22 cellular contexts compared by ENCODE assay signal in the genomic region with DNA sequence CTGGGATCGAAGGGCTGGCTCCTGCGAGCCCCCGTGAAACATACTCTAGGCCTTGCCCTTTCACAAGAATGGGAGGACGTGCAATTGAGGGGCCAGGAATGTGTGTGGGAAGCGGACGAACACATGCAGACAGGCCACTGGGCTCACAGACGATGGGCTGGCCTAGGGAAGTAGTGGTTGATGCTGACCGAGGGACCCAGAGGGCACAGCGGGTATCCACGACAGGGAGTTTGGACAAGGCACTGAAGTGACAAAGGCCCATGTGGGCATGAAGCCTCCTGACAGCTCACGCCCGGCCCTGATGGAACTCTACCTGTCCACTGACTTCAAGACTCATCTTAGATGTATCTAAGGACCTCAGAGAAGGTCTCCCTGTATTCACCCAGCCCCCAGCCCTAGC. TPM values are rescaled to one million over a fixed set of nuclear protein-coding genes. Genes with fewer than 3 reads are reported as not detected.
A peak's percentile ranks its signal among the peaks of the same experiment; 100 is the strongest.
DNase-seq lines count a peak whose midpoint lies in the region; ATAC-seq, FAIRE-seq and TF ChIP-seq lines count a peak whose summit lies in the region.
"Had no signal": no experiment of that assay in that cellular context is flagged by ENCODE, and none has a peak within 500 bp of the region (broad histone marks: within the 10 kb centered on the region; RNA-seq: fewer than 3 reads in every experiment).

No MANE protein-coding gene starts in this region.

- no peak overlapping the region for H3K27ac ChIP-seq in SK-N-SH (ENCODE audit: low read depth in 2 of 2, low read length in 1 of 2)
- no peak overlapping the region for H3K27ac ChIP-seq in RWPE2 (ENCODE audit: poor library complexity, severe bottlenecking)
- H3K27ac ChIP-seq in kidney (ENCODE audit: low read depth in 2 of 2, low read length in 2 of 2): no peak overlapping the region
- H3K27ac ChIP-seq: 22Rv1; BLaER1 treated with 17β-estradiol and CSF1 and Interleukin-3, amounts not matched to agents 10 nM and 100 nM; esophagus muscularis mucosa; neutrophil; WERI-Rb-1 had no signal

- no peak overlapping the region for H3K4me3 Mint-ChIP-seq in stimulated activated naive B cell treated with anti-CD40 and anti-IgM and Interleukin-4, amounts not matched to agents 10 μg/mL and 1 μg/mL and 100 μg/mL, for 72 hours

- TF ChIP-seq RAD21 in SK-N-SH (IDR thresholded peaks at IDR 0.05; ENCODE audit: low read length): no peak

- H3K36me3 Mint-ChIP-seq in stimulated activated naive B cell treated with anti-CD40 and anti-IgM and Interleukin-4, amounts not matched to agents 10 μg/mL and 1 μg/mL and 100 μg/mL, for 72 hours: peaks cover 43 to 62% of the 10 kb centered on the region in 2 donors

- no peak overlapping the region for H2AFZ ChIP-seq in SK-N-SH (ENCODE audit: low read depth)

- H3K27ac Mint-ChIP-seq in stimulated activated naive B cell treated with anti-CD40 and anti-IgM and Interleukin-4, amounts not matched to agents 10 μg/mL and 1 μg/mL and 100 μg/mL, for 72 hours: peak overlapping the region; percentile 25

- H3K4me1 Mint-ChIP-seq in stimulated activated naive B cell treated with anti-CD40 and anti-IgM and Interleukin-4, amounts not matched to agents 10 μg/mL and 1 μg/mL and 100 μg/mL, for 72 hours: no peaks in the 10 kb centered on the region

- no peaks in the 10 kb centered on the region for H4K20me1 ChIP-seq in SK-N-SH (ENCODE audit: insufficient read depth)

- intact Hi-C loops in kidney (cut with DNase I): no loop called here

- H3K9me3 Mint-ChIP-seq in stimulated activated naive B cell treated with anti-CD40 and anti-IgM and Interleukin-4, amounts not matched to agents 10 μg/mL and 1 μg/mL and 100 μg/mL, for 72 hours: no peaks in the 10 kb centered on the region

- 96% methylated on average over 11 of the region's 12 CpGs for WGBS in SK-N-SH (ENCODE audit: low lambda C conversion rate)

- H3K9ac ChIP-seq in SK-N-SH (no peak overlapping the region), kidney (ENCODE audit: low read length in 2 of 2) (no peak overlapping the region)
- H3K9ac ChIP-seq: BLaER1 treated with 17β-estradiol and CSF1 and Interleukin-3, amounts not matched to agents 10 nM and 100 nM had no signal

- POLR2A ChIA-PET in SK-N-SH (lab: Yijun Ruan, JAX): no interaction called here

- H3K27me3 ChIP-seq in SK-N-SH (ENCODE audit: insufficient read depth): no peaks in the 10 kb centered on the region
- no peaks in the 10 kb centered on the region for H3K27me3 ChIP-seq in RWPE2 (ENCODE audit: insufficient read depth, poor library complexity, severe bottlenecking)
- H3K27me3 ChIP-seq: BLaER1 treated with 17β-estradiol and CSF1 and Interleukin-3, amounts not matched to agents 10 nM and 100 nM; esophagus muscularis mucosa; MG63; neutrophil; tibial nerve had no signal

- TF ChIP-seq EP300 in SK-N-SH (IDR thresholded peaks at IDR 0.05; ENCODE audit: borderline replicate concordance in 1 of 2, low read depth in 1 of 2, low read length in 1 of 2): no peak

- peaks cover 48 to 96% of the 10 kb centered on the region in 2 experiments for H3K36me3 ChIP-seq in SK-N-SH (replicated peaks in 1 of 2; ENCODE audit: control insufficient read depth in 1 of 2, insufficient read depth in 2 of 2, low read length in 1 of 2)
- H3K36me3 ChIP-seq in RWPE2 (ENCODE audit: low read depth): peaks cover 98% of the 10 kb centered on the region
- peaks cover 75 to 78% of the 10 kb centered on the region in 2 donors for H3K36me3 ChIP-seq in kidney (ENCODE audit: control insufficient read depth in 1 of 2, insufficient read depth in 2 of 2, low read length in 2 of 2)

- H3K9me3 ChIP-seq in SK-N-SH (no peaks in the 10 kb centered on the region), RWPE2 (ENCODE audit: severe bottlenecking) (no peaks in the 10 kb centered on the region), kidney (ENCODE audit: control insufficient read depth in 1 of 2, low read length in 2 of 2) (no peaks in the 10 kb centered on the region)
- H3K9me3 ChIP-seq: BLaER1 treated with 17β-estradiol and CSF1 and Interleukin-3, amounts not matched to agents 10 nM and 100 nM; esophagus muscularis mucosa; MG63; neutrophil; tibial nerve had no signal

- CTCF ChIA-PET in SK-N-SH (lab: Yijun Ruan, JAX): no interaction called here

- no peaks in the 10 kb centered on the region for H3K79me2 ChIP-seq in SK-N-SH (ENCODE audit: insufficient read depth)

- no peaks in the 10 kb centered on the region; a peak in 1 of 4 replicates for H3K4me1 ChIP-seq in SK-N-SH (ENCODE audit: control insufficient read depth in 1 of 2, insufficient read depth in 2 of 2, low read depth in 1 of 2, low read length in 1 of 2)
- no peaks in the 10 kb centered on the region for H3K4me1 ChIP-seq in RWPE2 (ENCODE audit: insufficient read depth, poor library complexity, severe bottlenecking)
- peaks cover 0 to 4% of the 10 kb centered on the region in 2 donors for H3K4me1 ChIP-seq in kidney (ENCODE audit: control insufficient read depth in 1 of 2, insufficient read depth in 1 of 2, low read depth in 1 of 2, low read length in 2 of 2)

- H3K4me3 ChIP-seq in SK-N-SH (ENCODE audit: low read depth in 2 of 2, low read length in 1 of 2) (no peak overlapping the region), RWPE2 (ENCODE audit: severe bottlenecking) (no peak overlapping the region), kidney (ENCODE audit: low read length in 2 of 2) (no peak overlapping the region)
- H3K4me3 ChIP-seq: BLaER1 treated with 17β-estradiol and CSF1 and Interleukin-3, amounts not matched to agents 10 nM and 100 nM; esophagus muscularis mucosa; MG63; tibial nerve had no signal

- peak; percentile 16 for DNase-seq in SK-N-SH
- peak; percentile 76 for DNase-seq in RWPE2 (ENCODE audit: low spot score)
- DNase-seq in kidney: peak; percentile 39
- DNase-seq in stimulated activated naive B cell treated with anti-CD40 and anti-IgM and Interleukin-4, amounts not matched to agents 10 μg/mL and 1 μg/mL and 100 μg/mL, for 72 hours: no peak
- no peak for DNase-seq in NCI-H2227 treated with DMSO at 0.1 percent for 48 hours (lab: John Stamatoyannopoulos, UW)
- DNase-seq in NCI-H2029 (lab: John Stamatoyannopoulos, UW): no peak
- DNase-seq: activated CD4-positive, alpha-beta T cell treated with anti-CD3 and anti-CD28 coated beads, Interleukin-2, amount 50 U/mL, for 48 hours; activated T-cell treated with anti-CD3 and anti-CD28 coated beads, Interleukin-2, amount 50 U/mL, for 1 hour; effector CD4-positive, alpha-beta T cell; MG63; NCI-H146; NCI-H748 treated with DMSO at 0.1 percent for 48 hours; T-helper 2 cell; WERI-Rb-1 had no signal

- no peaks in the 10 kb centered on the region for H3K9me2 ChIP-seq in SK-N-SH

- TF ChIP-seq CTCF in SK-N-SH (IDR thresholded peaks at IDR 0.05) (no peak), RWPE2 (IDR thresholded peaks at IDR 0.05; ENCODE audit: poor library complexity, severe bottlenecking) (no peak), kidney (IDR thresholded peaks at IDR 0.05; ENCODE audit: borderline replicate concordance, extremely low read depth, insufficient read depth) (no peak)

- no peaks in the 10 kb centered on the region for H3K27me3 Mint-ChIP-seq in stimulated activated naive B cell treated with anti-CD40 and anti-IgM and Interleukin-4, amounts not matched to agents 10 μg/mL and 1 μg/mL and 100 μg/mL, for 72 hours

- no peak overlapping the region for H3K4me2 ChIP-seq in SK-N-SH
- H3K4me2 ChIP-seq: BLaER1 treated with 17β-estradiol and CSF1 and Interleukin-3, amounts not matched to agents 10 nM and 100 nM had no signal

- FAIRE-seq in kidney (lab: Jason Lieb, UNC): no peak
- FAIRE-seq: H1 had no signal

- ATAC-seq in SK-N-SH treated with all-trans-retinoic acid at 6 μM for 48 hours (no peak), RWPE2 (ENCODE audit: low read depth) (no peak), HG02571 (IDR thresholded peaks at IDR 0.05; ENCODE audit: unreplicated experiment) (no peak)
- no peak for ATAC-seq in stimulated activated naive B cell treated with anti-CD40 and anti-IgM and Interleukin-4, amounts not matched to agents 10 μg/mL and 1 μg/mL and 100 μg/mL, for 72 hours (replicated peaks)

- no peaks in the 10 kb centered on the region for H3F3A ChIP-seq in SK-N-SH (replicated peaks; ENCODE audit: insufficient read depth)

TF ChIP-seq in SK-N-SH, 30 proteins besides CTCF, POLR2A, EP300 and RAD21 (continues in another document):
- TF ChIP-seq FOXJ3 (CRISPR knock-in tag; IDR thresholded peaks at IDR 0.05): no peak

TF ChIP-seq in SK-N-SH treated with all-trans-retinoic acid at 6 μM for 48 hours, 23 proteins besides CTCF, POLR2A, EP300 and RAD21:
- no peak for TF ChIP-seq ZFP3 (CRISPR knock-in tag; IDR thresholded peaks at IDR 0.05)

RNA-seq across cellular contexts. Expression of gene MYH7B, which starts 52.2 kb away (rescaled TPM):
- polyA plus RNA-seq in SK-N-SH (2012; rRNA removed) (0.32 and 0.41 TPM in 2 replicates), kidney (ENCODE audit: insufficient read depth, low read depth, low replicate concordance) (3.7 TPM)
- 0.06 and 0.47 TPM in 2 replicates for polyA plus RNA-seq in SK-N-SH (2012; cell fraction: cytosol; rRNA removed)
- 1.6 and 1.9 TPM in 2 replicates for polyA plus RNA-seq in SK-N-SH (2012; cell fraction: nucleus; rRNA removed)
- total RNA-seq in kidney: 0.76 TPM

RNA-seq across cellular contexts. Expression of gene GSS, which starts 52.3 kb away (rescaled TPM):
- polyA plus RNA-seq in SK-N-SH (2012; rRNA removed): 95.6 and 117 TPM in 2 replicates
- 61.2 and 78.3 TPM in 2 replicates for polyA plus RNA-seq in SK-N-SH (2012; cell fraction: cytosol; rRNA removed)
- polyA plus RNA-seq in SK-N-SH (2012; cell fraction: nucleus; rRNA removed): 247 and 324 TPM in 2 replicates
- 54.9 TPM for total RNA-seq in kidney
- polyA plus RNA-seq in kidney (ENCODE audit: insufficient read depth, low read depth, low replicate concordance): 71.5 TPM

Comparison
In these comparisons a context has a peak if more than half of its experiments do, and no peak if none do; other contexts are left out.
1. DNase-seq: peak in SK-N-SH (single experiment), RWPE2 (single experiment) and kidney (single experiment); none in stimulated activated naive B cell treated with anti-CD40 and anti-IgM and Interleukin-4, amounts not matched to agents 10 μg/mL and 1 μg/mL and 100 μg/mL, for 72 hours (single experiment), NCI-H2227 treated with DMSO at 0.1 percent for 48 hours (single experiment) and NCI-H2029 (single experiment).